ENCODE assay signal across 13 cellular contexts in genomic region chr11:91927448-91927847, GRCh38.
"Had no signal": no experiment of that assay in that cellular context is flagged by ENCODE, and none has a peak within 500 bp of the region (broad histone marks: within the 10 kb centered on the region; RNA-seq: fewer than 3 reads in every experiment).

No MANE protein-coding gene starts in this region.

- H3K9me3 ChIP-seq: prostate gland, suprapubic skin had no signal

- H3K27ac ChIP-seq: dorsolateral prefrontal cortex, prostate gland, suprapubic skin had no signal

- H3K4me1 ChIP-seq: prostate gland, suprapubic skin had no signal

- H3K27me3 ChIP-seq: suprapubic skin had no signal

- H3K4me3 ChIP-seq: dorsolateral prefrontal cortex, lung, prostate gland, suprapubic skin had no signal

- H3K36me3 ChIP-seq: prostate gland, suprapubic skin had no signal

- ATAC-seq: left lobe of liver; naive thymus-derived CD4-positive, alpha-beta T cell; stimulated activated naive B cell treated with anti-CD40 and anti-IgM and Interleukin-4, amounts not matched to agents 10 μg/mL and 1 μg/mL and 100 μg/mL, for 72 hours had no signal

- DNase-seq: dorsolateral prefrontal cortex; effector CD4-positive, alpha-beta T cell; naive thymus-derived CD4-positive, alpha-beta T cell; nucleus accumbens; small intestine; stimulated activated CD4-positive, alpha-beta T cell treated with anti-CD3 and anti-CD28 coated beads, Interleukin-15, amount 100 ng/mL, for 24 hours; stimulated activated CD4-positive, alpha-beta T cell treated with anti-CD3 and anti-CD28 coated beads, Interleukin-2, amount 100 ng/mL, for 48 hours; stimulated activated naive B cell treated with anti-CD40 and anti-IgM and Interleukin-4, amounts not matched to agents 10 μg/mL and 1 μg/mL and 100 μg/mL, for 72 hours; trophoblast cell had no signal
